19 cellular contexts compared by ENCODE assay signal in the genomic region with DNA sequence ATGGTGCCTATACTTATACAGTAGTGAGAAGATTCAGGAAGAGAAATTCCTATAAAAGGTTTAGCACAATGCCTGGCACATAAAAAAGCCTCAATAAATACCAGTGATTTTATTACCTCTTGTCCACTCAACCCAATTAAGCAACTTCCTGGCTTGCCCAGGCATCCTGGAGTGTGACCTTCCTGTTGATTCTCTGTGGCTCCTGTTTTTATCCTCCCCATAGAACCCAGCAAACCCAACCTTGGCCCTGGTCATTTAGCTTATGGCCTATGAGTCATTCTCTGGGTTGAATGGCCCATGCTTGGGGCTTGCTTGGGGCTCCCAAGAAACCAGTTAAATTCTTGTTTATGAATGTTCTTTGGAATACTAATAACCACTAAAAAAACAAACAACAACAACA. TPM values are rescaled to one million over a fixed set of nuclear protein-coding genes. Genes with fewer than 3 reads are reported as not detected.
DNase-seq lines count a peak whose midpoint lies in the region; ATAC-seq, FAIRE-seq and TF ChIP-seq lines count a peak whose summit lies in the region.
"Had no signal": no experiment of that assay in that cellular context is flagged by ENCODE, and none has a peak within 500 bp of the region (broad histone marks: within the 10 kb centered on the region; RNA-seq: fewer than 3 reads in every experiment).

No MANE protein-coding gene starts in this region.

- TF ChIP-seq RAD21 in HepG2 (CRISPR knock-in tag; IDR thresholded peaks at IDR 0.05), result no peak

- no peaks in the 10 kb centered on the region for H3K36me3 Mint-ChIP-seq in HFFc6 (ENCODE audit: low read depth)
- H3K36me3 Mint-ChIP-seq: naive thymus-derived CD8-positive, alpha-beta T cell had no signal

- TF ChIP-seq EP300 in HepG2 (IDR thresholded peaks at IDR 0.05; ENCODE audit: low read depth in 2 of 2, low read length in 2 of 2) (no peak), HepG2 (CRISPR knock-in tag; IDR thresholded peaks at IDR 0.05; ENCODE audit: borderline replicate concordance) (no peak), transverse colon (IDR thresholded peaks at IDR 0.05; ENCODE audit: low read depth) (no peak)

- BruUV-seq in HepG2 (replicated peaks; lab: Mats Ljungman, UMichigan), result no TSS peak

- TF ChIP-seq CTCF in adrenal gland (IDR thresholded peaks at IDR 0.05) (no peak), HepG2 (CRISPR knock-in tag; IDR thresholded peaks at IDR 0.05) (no peak), transverse colon (IDR thresholded peaks at IDR 0.05) (no peak), HFFc6 (IDR thresholded peaks at IDR 0.05) (no peak)

- H3K9me3 Mint-ChIP-seq in HFFc6, result peaks cover 4% of the 10 kb centered on the region

- no peak overlapping the region for H2AFZ ChIP-seq in HepG2 (ENCODE audit: low read length)

- H3K4me1 Mint-ChIP-seq in HFFc6 (ENCODE audit: low read depth), result peaks cover 12% of the 10 kb centered on the region

- ATAC-seq in HepG2, result peak; percentile 60; the same call in 2 of the 3 replicates
- ATAC-seq: naive thymus-derived CD8-positive, alpha-beta T cell; T-cell had no signal

- H3K9ac ChIP-seq in HepG2 (ENCODE audit: insufficient read depth, low read depth, low read length), result no peak overlapping the region

- intact Hi-C loops in adrenal gland (cut with DNase I) (no loop called here), HepG2 (cut with micrococcal nuclease; ENCODE audit: unreplicated experiment) (no loop called here), transverse colon (cut with DNase I; ENCODE audit: low total_unique reads) (loop anchor here (10.0 kb wide), 1 partner anchor 237 kb away; no protein-coding TSS in a partner anchor)

- H3K4me3 ChIP-seq in adrenal gland (no peak overlapping the region), HepG2 (replicated peaks in 1 of 3; ENCODE audit: insufficient read depth in 1 of 3, low read depth in 2 of 3, low read length in 3 of 3) (no peak overlapping the region), transverse colon (no peak overlapping the region)
- H3K4me3 ChIP-seq: dorsolateral prefrontal cortex, Peyer's patch, prostate gland had no signal

- CTCF ChIA-PET in HepG2 (lab: Yijun Ruan, JAX; ENCODE audit: low intra/inter-chr PET ratio, low total read pairs), result no interaction called here

- no peaks in the 10 kb centered on the region for H4K20me1 ChIP-seq in HepG2 (ENCODE audit: insufficient read depth, low read length)

- no peak overlapping the region for H3K4me2 ChIP-seq in HepG2 (ENCODE audit: low read depth, low read length)

- TF ChIP-seq POLR2A in adrenal gland (IDR thresholded peaks at IDR 0.05) (no peak), HepG2 (IDR thresholded peaks at IDR 0.05; ENCODE audit: insufficient read depth in 1 of 2, low read depth in 2 of 2, low read length in 2 of 2) (no peak), transverse colon (IDR thresholded peaks at IDR 0.05) (no peak)

- H3K36me3 ChIP-seq in adrenal gland (replicated peaks in 1 of 2) (no peaks in the 10 kb centered on the region), HepG2 (replicated peaks in 1 of 2; ENCODE audit: control insufficient read depth in 1 of 2, insufficient read depth in 2 of 2, low read length in 2 of 2) (no peaks in the 10 kb centered on the region), transverse colon (no peaks in the 10 kb centered on the region)
- H3K36me3 ChIP-seq: brain microvascular endothelial cell, Peyer's patch, prostate gland had no signal

- H3K27me3 ChIP-seq in adrenal gland, result no peaks in the 10 kb centered on the region
- H3K27me3 ChIP-seq in HepG2 (ENCODE audit: control insufficient read depth in 1 of 2, insufficient read depth in 2 of 2, low read length in 2 of 2), result no peaks in the 10 kb centered on the region; a peak in 1 of 5 replicates
- no peaks in the 10 kb centered on the region for H3K27me3 ChIP-seq in transverse colon
- H3K27me3 ChIP-seq: brain microvascular endothelial cell, dorsolateral prefrontal cortex, Peyer's patch had no signal

- H3K4me1 ChIP-seq in adrenal gland (replicated peaks in 1 of 2), result peaks cover 3 to 12% of the 10 kb centered on the region in 2 donors
- peaks cover 35% of the 10 kb centered on the region for H3K4me1 ChIP-seq in HepG2 (ENCODE audit: insufficient read depth, low read length)
- H3K4me1 ChIP-seq in transverse colon, result peaks cover 0 to 16% (median 3%) of the 10 kb centered on the region in 4 donors
- H3K4me1 ChIP-seq: Peyer's patch, prostate gland had no signal

- no peak for FAIRE-seq in HepG2 (lab: Jason Lieb, UNC)

- in situ Hi-C loops in HepG2 (cut with HindIII; ENCODE audit: extremely low pct_ligation_motif_present, low pct_unique_long_range_greater_than_20kb) (no loop called here), transverse colon (cut with MboI; ENCODE audit: low pct_ligation_motif_present in 1 of 4, low pct_unique_long_range_greater_than_20kb in 1 of 4, low sequenced_read_pairs in 3 of 4) (no loop called here)

- no peaks in the 10 kb centered on the region for H3K79me2 ChIP-seq in HepG2 (ENCODE audit: insufficient read depth, low read length)

- H3K9me3 ChIP-seq in adrenal gland (replicated peaks in 1 of 3) (no peaks in the 10 kb centered on the region), HepG2 (ENCODE audit: low read length) (no peaks in the 10 kb centered on the region), transverse colon (no peaks in the 10 kb centered on the region)
- H3K9me3 ChIP-seq: Peyer's patch, prostate gland had no signal

- H3K27me3 Mint-ChIP-seq in HFFc6 (ENCODE audit: insufficient read depth), result no peaks in the 10 kb centered on the region; the same call in 1 of the 2 replicates

- H3K27ac ChIP-seq in adrenal gland (peak overlapping the region in 2 of 5 donors; percentile 13 to 51), HepG2 (ENCODE audit: extremely low read length, insufficient read depth, low read length) (no peak overlapping the region), transverse colon (peak overlapping the region; percentile 7 to 47 (median 36))
- H3K27ac ChIP-seq: brain microvascular endothelial cell, Peyer's patch had no signal

- no peak overlapping the region for H3K27ac Mint-ChIP-seq in HFFc6
- H3K27ac Mint-ChIP-seq: naive thymus-derived CD8-positive, alpha-beta T cell; T-cell had no signal

- peak; percentile 66 for DNase-seq in LoVo (ENCODE audit: low spot score)
- DNase-seq in adrenal gland, result peak in 4 of 7 donors; percentile 30 to 54 (median 46)
- DNase-seq in HepG2 (ENCODE audit: low spot score), result peak; percentile 25
- DNase-seq in transverse colon, result peak; percentile 30
- DNase-seq in stimulated activated CD4-positive, alpha-beta T cell treated with anti-CD3 and anti-CD28 coated beads, Interleukin-1b, Interleukin-23, amount 100 ng/mL, for 48 hours, result no peak
- no peak for DNase-seq in HFFc6
- DNase-seq in activated CD4-positive, alpha-beta T cell treated with anti-CD3 and anti-CD28 coated beads for 48 hours, result no peak
- DNase-seq: activated naive CD4-positive, alpha-beta T cell treated with Interleukin-2 at 50 U/mL for 16 hours; brain microvascular endothelial cell; C1 segment of cervical spinal cord; DMS153; dorsolateral prefrontal cortex; hypothalamus; left cardiac atrium; naive thymus-derived CD8-positive, alpha-beta T cell; NCI-H1694 treated with DMSO at 0.1 percent for 48 hours; T-cell had no signal

- H3K4me3 Mint-ChIP-seq in HFFc6, result no peak overlapping the region
- H3K4me3 Mint-ChIP-seq: naive thymus-derived CD8-positive, alpha-beta T cell; T-cell had no signal

- POLR2A ChIA-PET in HepG2 (lab: Yijun Ruan, JAX), result no interaction called here

RNA-seq across cellular contexts. Expression of a gene that starts 21.4 kb away (rescaled TPM):
- 1,000 to 10,000 TPM in 4 of 8 donors, 100 to 1,000 TPM in 4; 478 to 3,013 (median 1,213) TPM for total RNA-seq in adrenal gland
- polyA plus RNA-seq in adrenal gland, result 1,000 to 10,000 TPM in 1 of 3 donors, 100 to 1,000 TPM in 2; 145 to 2,674 (median 298) TPM
- total RNA-seq in HepG2 (2016; rRNA removed; fragmentation: Illumina TruSeq; extraction: Trizol), result 75.5 and 192 TPM in 2 replicates
- 9.1 and 9.9 TPM in 2 replicates for total RNA-seq in HepG2 (2016; cell fraction: cytosol; rRNA removed; fragmentation: Illumina TruSeq; extraction: Trizol; ENCODE audit: low read depth)
- total RNA-seq in HepG2 (2016; cell fraction: insoluble cytoplasmic fraction; rRNA removed; fragmentation: Illumina TruSeq; extraction: Trizol), result 71.7 and 190 TPM in 2 replicates
- 37.6 and 38.8 TPM in 2 replicates for total RNA-seq in HepG2 (2016; cell fraction: membrane; rRNA removed; fragmentation: Illumina TruSeq; extraction: Trizol)
- 149 and 175 TPM in 2 replicates for total RNA-seq in HepG2 (2016; cell fraction: nucleus; rRNA removed; fragmentation: Illumina TruSeq; extraction: Trizol)
- polyA plus RNA-seq in HepG2 (2011; rRNA removed), result 65.0 and 76.7 TPM in 2 replicates
- polyA plus RNA-seq in HepG2 (2011; cell fraction: cytosol; rRNA removed), result 54.8 and 70.7 TPM in 2 replicates
- 37.4 and 43.1 TPM in 2 replicates for polyA plus RNA-seq in HepG2 (2011; cell fraction: nucleus; rRNA removed)
- 35.8 and 37.1 TPM in 2 replicates for polyA plus RNA-seq in HepG2 (2012)
- polyA plus RNA-seq in HepG2 (2016; cell fraction: cytosol; fragmentation: Illumina TruSeq; extraction: Trizol; ENCODE audit: low read depth), result 23.5 and 31.8 TPM in 2 replicates
- polyA plus RNA-seq in HepG2 (2016; cell fraction: insoluble cytoplasmic fraction; fragmentation: Illumina TruSeq; extraction: Trizol; ENCODE audit: low read depth), result 109 and 123 TPM in 2 replicates
- 43.6 and 45.2 TPM in 2 replicates for polyA plus RNA-seq in HepG2 (2016; cell fraction: membrane; fragmentation: Illumina TruSeq; extraction: Trizol; ENCODE audit: low read depth)
- polyA plus RNA-seq in HepG2 (2016; cell fraction: nucleus; fragmentation: Illumina TruSeq; extraction: Trizol; ENCODE audit: insufficient read depth, low read depth), result 354 and 386 TPM in 2 replicates
- polyA minus RNA-seq in HepG2 (2011; rRNA and poly(A)+ RNA removed; ENCODE audit: low replicate concordance), result 64.6 TPM in 1 of 2 replicates, not detected in the other
- polyA minus RNA-seq in HepG2 (2011; cell fraction: cytosol; rRNA and poly(A)+ RNA removed), result 30.4 and 42.5 TPM in 2 replicates
- polyA minus RNA-seq in HepG2 (2011; cell fraction: nucleus; rRNA and poly(A)+ RNA removed), result 9.7 and 14.0 TPM in 2 replicates
- 100 to 1,000 TPM in 1 of 4 donors, 10 to 100 TPM in 3; 47.9 to 267 (median 85.1) TPM for total RNA-seq in transverse colon
- total RNA-seq in HFFc6 (2021; fragmentation: NEBNext Ultra II Directional; extraction: Animal tissue kit (Norgen Biotek cat#: 25700)), result 1,000 to 10,000 TPM; 3,729 to 5,836 (median 4,094) TPM
- total RNA-seq: naive thymus-derived CD8-positive, alpha-beta T cell had no signal
- polyA plus RNA-seq: naive thymus-derived CD8-positive, alpha-beta T cell had no signal

RNA-seq across cellular contexts. Expression of a gene that starts 50.3 kb away (rescaled TPM):
- total RNA-seq in adrenal gland (100 to 1,000 TPM in 7 of 8 donors, 10 to 100 TPM in 1; 97.5 to 291 (median 137) TPM), HepG2 (2016; rRNA removed; fragmentation: Illumina TruSeq; extraction: Trizol) (124 and 146 TPM in 2 replicates), transverse colon (10 to 100 TPM in 2 of 4 donors, 1 to 10 TPM in 2; 5.0 to 81.1 (median 31.7) TPM)
- polyA plus RNA-seq in adrenal gland (100 to 1,000 TPM; 125 to 213 (median 136) TPM), HepG2 (2011; rRNA removed) (62.4 and 62.5 TPM in 2 replicates)
- total RNA-seq in HepG2 (2016; cell fraction: cytosol; rRNA removed; fragmentation: Illumina TruSeq; extraction: Trizol; ENCODE audit: low read depth), result 55.4 and 83.7 TPM in 2 replicates
- total RNA-seq in HepG2 (2016; cell fraction: insoluble cytoplasmic fraction; rRNA removed; fragmentation: Illumina TruSeq; extraction: Trizol), result 123 and 144 TPM in 2 replicates
- 93.5 and 124 TPM in 2 replicates for total RNA-seq in HepG2 (2016; cell fraction: membrane; rRNA removed; fragmentation: Illumina TruSeq; extraction: Trizol)
- total RNA-seq in HepG2 (2016; cell fraction: nucleus; rRNA removed; fragmentation: Illumina TruSeq; extraction: Trizol), result 49.1 and 52.7 TPM in 2 replicates
- 113 and 180 TPM in 2 replicates for polyA plus RNA-seq in HepG2 (2011; cell fraction: cytosol; rRNA removed)
- 35.5 and 39.6 TPM in 2 replicates for polyA plus RNA-seq in HepG2 (2011; cell fraction: nucleus; rRNA removed)
- polyA plus RNA-seq in HepG2 (2012), result 92.4 and 93.3 TPM in 2 replicates
- 97.4 and 143 TPM in 2 replicates for polyA plus RNA-seq in HepG2 (2016; cell fraction: cytosol; fragmentation: Illumina TruSeq; extraction: Trizol; ENCODE audit: low read depth)
- 209 and 219 TPM in 2 replicates for polyA plus RNA-seq in HepG2 (2016; cell fraction: insoluble cytoplasmic fraction; fragmentation: Illumina TruSeq; extraction: Trizol; ENCODE audit: low read depth)
- polyA plus RNA-seq in HepG2 (2016; cell fraction: membrane; fragmentation: Illumina TruSeq; extraction: Trizol; ENCODE audit: low read depth), result 131 and 173 TPM in 2 replicates
- polyA plus RNA-seq in HepG2 (2016; cell fraction: nucleus; fragmentation: Illumina TruSeq; extraction: Trizol; ENCODE audit: insufficient read depth, low read depth), result 113 and 116 TPM in 2 replicates
- 66.0 and 83.2 TPM in 2 replicates for polyA minus RNA-seq in HepG2 (2011; rRNA and poly(A)+ RNA removed; ENCODE audit: low replicate concordance)
- 18.4 and 25.2 TPM in 2 replicates for polyA minus RNA-seq in HepG2 (2011; cell fraction: cytosol; rRNA and poly(A)+ RNA removed)
- polyA minus RNA-seq in HepG2 (2011; cell fraction: nucleus; rRNA and poly(A)+ RNA removed), result 18.3 and 24.2 TPM in 2 replicates
- total RNA-seq in HFFc6 (2021; fragmentation: NEBNext Ultra II Directional; extraction: Animal tissue kit (Norgen Biotek cat#: 25700)), result 100 to 1,000 TPM; 148 to 185 (median 155) TPM

Comparison
In these comparisons a context has a peak if more than half of its experiments do, and no peak if none do; other contexts are left out.
1. DNase-seq: peak in LoVo (single experiment), adrenal gland (4 of 7), HepG2 (single experiment) and transverse colon (single experiment); none in stimulated activated CD4-positive, alpha-beta T cell treated with anti-CD3 and anti-CD28 coated beads, Interleukin-1b, Interleukin-23, amount 100 ng/mL, for 48 hours (single experiment), HFFc6 (single experiment) and activated CD4-positive, alpha-beta T cell treated with anti-CD3 and anti-CD28 coated beads for 48 hours (single experiment).